Comparison of ENCODE assay signal across 9 cellular contexts in genomic region chr12:1605129-1606020, GRCh38. TPM values are rescaled to one million over a fixed set of nuclear protein-coding genes. Genes with fewer than 3 reads are reported as not detected.
DNase-seq lines count a peak whose midpoint lies in the region; ATAC-seq, FAIRE-seq and TF ChIP-seq lines count a peak whose summit lies in the region.
"Had no signal": no experiment of that assay in that cellular context is flagged by ENCODE, and none has a peak within 500 bp of the region (broad histone marks: within the 10 kb centered on the region; RNA-seq: fewer than 3 reads in every experiment).

No MANE protein-coding gene starts in this region.

- no peaks in the 10 kb centered on the region for H3K9me3 ChIP-seq in SK-N-MC (ENCODE audit: low read depth, low read length)
- no peaks in the 10 kb centered on the region for H3K9me3 ChIP-seq in cardiac muscle cell (ENCODE audit: low read depth)

- H3K4me3 ChIP-seq in SK-N-MC = peak overlapping the region; percentile 71
- peak overlapping the region; percentile 17 for H3K4me3 ChIP-seq in cardiac muscle cell

- WGBS in adipose tissue, 3 donors = 2% methylated on average over 22 of the region's 22 CpGs

- H3K4me1 ChIP-seq in cardiac muscle cell (ENCODE audit: low read depth) = peaks cover 16% of the 10 kb centered on the region

- peak overlapping the region; percentile 67 for H3K27ac ChIP-seq in SK-N-MC
- peak overlapping the region; percentile 19 for H3K27ac ChIP-seq in adipose tissue (ENCODE audit: low read depth, low read length)
- H3K27ac ChIP-seq in cardiac muscle cell = peak overlapping the region; percentile 92

- H3K36me3 ChIP-seq in SK-N-MC (ENCODE audit: insufficient read depth, low read length) = no peaks in the 10 kb centered on the region
- no peaks in the 10 kb centered on the region for H3K36me3 ChIP-seq in cardiac muscle cell

- ATAC-seq in GM21619 (IDR thresholded peaks at IDR 0.05; ENCODE audit: unreplicated experiment) (peak; percentile 38), omental fat pad (ENCODE audit: low FRiP score) (peak; percentile 77), HG03025 (IDR thresholded peaks at IDR 0.05; ENCODE audit: low FRiP score, unreplicated experiment) (no peak)

- TF ChIP-seq CTCF in D721Med (IDR thresholded peaks at IDR 0.05; ENCODE audit: insufficient read depth, missing control alignments) (peak; percentile 81), cardiac muscle cell (IDR thresholded peaks at IDR 0.05; ENCODE audit: low read depth, low read length) (peak; percentile 76), omental fat pad (IDR thresholded peaks at IDR 0.05) (peak in 1 of 3 donors; percentile 46)

- H3K9ac ChIP-seq in SK-N-MC (ENCODE audit: insufficient read length) = peak overlapping the region; percentile 35

- peak; percentile 65 for DNase-seq in D721Med (ENCODE audit: insufficient read length, low spot score)
- DNase-seq in M059J (ENCODE audit: low read depth) = peak; percentile 89
- DNase-seq in SK-N-MC (ENCODE audit: low read depth, low spot score) = no peak
- peak; percentile 86 to 88 for DNase-seq in cardiac muscle cell (ENCODE audit: low read depth in 1 of 2, low spot score in 1 of 2)
- no peak for DNase-seq in omental fat pad (ENCODE audit: low spot score)

- no peaks in the 10 kb centered on the region for H3K27me3 ChIP-seq in cardiac muscle cell

- FAIRE-seq in D721Med (lab: Jason Lieb, UNC) = peak; percentile 35
- FAIRE-seq: endometrium had no signal

RNA-seq across cellular contexts. Expression of gene FBXL14, which starts 11.0 kb away (rescaled TPM):
- total RNA-seq in M059J (2014; rRNA removed; shearing (Covaris generic)) = 7.9 and 9.6 TPM in 2 replicates
- polyA plus RNA-seq in adipose tissue (1 to 10 TPM; 4.7 to 8.0 (median 7.8) TPM), cardiac muscle cell (17.8 and 34.3 TPM in 2 replicates)
- total RNA-seq in cardiac muscle cell (22.4 and 27.8 TPM in 2 replicates), omental fat pad (10 to 100 TPM in 2 of 4 donors, 1 to 10 TPM in 2; 7.3 to 15.6 (median 10.1) TPM)

RNA-seq across cellular contexts. Expression of gene WNT5B, which starts 23.7 kb away (rescaled TPM):
- total RNA-seq in M059J (2014; rRNA removed; shearing (Covaris generic)) = 25.5 and 43.5 TPM in 2 replicates
- 1 to 10 TPM in 1 of 3 donors, under 1 TPM in 2; 0.76 to 2.2 (median 0.94) TPM for polyA plus RNA-seq in adipose tissue
- 152 and 206 TPM in 2 replicates for total RNA-seq in cardiac muscle cell
- polyA plus RNA-seq in cardiac muscle cell = 170 and 240 TPM in 2 replicates
- 1 to 10 TPM; 3.6 to 9.0 (median 4.0) TPM for total RNA-seq in omental fat pad

Comparison
In these comparisons a context has a peak if more than half of its experiments do, and no peak if none do; other contexts are left out.
1. DNase-seq: peak in D721Med (single experiment), M059J (single experiment) and cardiac muscle cell (2 of 2); none in SK-N-MC (single experiment) and omental fat pad (single experiment).
2. H3K27ac ChIP-seq: peak in every context shown above with its lines; median percentile 92 in cardiac muscle cell; 67 in SK-N-MC; 19 in adipose tissue.